8 cellular contexts compared by ENCODE assay signal in the genomic region with DNA sequence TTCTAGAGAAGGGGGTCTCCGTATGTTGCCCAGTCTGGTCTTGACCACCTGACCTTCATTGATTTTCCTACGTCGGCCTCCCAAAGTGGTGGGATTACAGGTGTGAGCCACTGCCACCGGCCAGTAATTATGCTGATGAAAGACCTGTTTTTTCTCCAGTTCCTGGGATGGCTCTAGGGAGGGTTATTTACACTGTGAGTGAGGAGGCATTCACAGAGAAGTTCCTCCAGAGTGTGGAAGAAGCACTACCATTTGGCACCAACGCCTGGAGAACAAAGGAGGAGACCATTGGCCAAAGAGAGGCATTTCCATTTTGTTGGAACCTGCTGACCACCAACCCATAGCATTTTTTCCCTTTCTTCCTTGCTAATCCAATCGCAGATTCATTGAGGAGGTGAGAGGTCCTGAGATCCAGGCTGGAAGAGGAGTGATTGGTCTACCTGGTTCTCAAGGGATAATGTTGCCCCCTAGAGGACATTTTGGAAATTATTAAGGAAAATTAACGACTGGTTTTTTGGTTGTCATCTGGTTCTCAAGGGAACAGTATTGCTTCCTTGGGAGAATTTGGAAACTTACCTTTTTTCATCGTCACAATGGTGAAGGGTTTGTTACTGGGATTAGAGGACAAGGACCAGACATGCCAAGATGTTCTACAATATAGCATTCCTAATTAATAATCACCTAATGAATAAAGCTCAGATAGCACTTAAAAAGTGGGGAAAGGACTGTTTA. TPM values are rescaled to one million over a fixed set of nuclear protein-coding genes. Genes with fewer than 3 reads are reported as not detected.
A peak's percentile ranks its signal among the peaks of the same experiment; 100 is the strongest.
DNase-seq lines count a peak whose midpoint lies in the region; ATAC-seq and TF ChIP-seq lines count a peak whose summit lies in the region.

No MANE protein-coding gene starts in this region.

- H3K27ac ChIP-seq in CD4-positive, alpha-beta memory T cell (ENCODE audit: low read depth, low read length), result no peak overlapping the region

- POLR2A ChIA-PET in CD4-positive, alpha-beta memory T cell (lab: Charles Lee; ENCODE audit: partially characterized antibody), result interaction anchor here (0.7 to 2.9 kb wide), 8 partner anchors 12 to 268 kb away, joined by 3 to 18 read pairs (median 4); partner anchors contain the start of gene ZC3H4

- H3K4me3 ChIP-seq in CD4-positive, alpha-beta memory T cell (ENCODE audit: low read length in 2 of 2), result no peak overlapping the region
- H3K4me3 ChIP-seq in HAP-1 (no peak overlapping the region), retinal pigment epithelial cell (ENCODE audit: low read length) (no peak overlapping the region)

- no peaks in the 10 kb centered on the region for H3K27me3 ChIP-seq in CD4-positive, alpha-beta memory T cell (ENCODE audit: insufficient read depth, low read length)
- no peaks in the 10 kb centered on the region for H3K27me3 ChIP-seq in HAP-1 (ENCODE audit: low read depth)

- H3K4me3 Mint-ChIP-seq in CD4-positive, alpha-beta memory T cell, result no peak overlapping the region
- H3K4me3 Mint-ChIP-seq in activated T-cell treated with anti-CD3 and anti-CD28 coated beads, Interleukin-2, amount 50 U/mL, for 72 hours, result no peak overlapping the region

- H3K4me1 Mint-ChIP-seq in CD4-positive, alpha-beta memory T cell, result peaks cover 3 to 6% (median 6%) of the 10 kb centered on the region in 4 donors
- peaks cover 5% of the 10 kb centered on the region for H3K4me1 Mint-ChIP-seq in activated T-cell treated with anti-CD3 and anti-CD28 coated beads, Interleukin-2, amount 50 U/mL, for 72 hours (ENCODE audit: low read depth)

- peak; percentile 64 for TF ChIP-seq CTCF in retinal pigment epithelial cell (conservative IDR thresholded peaks at IDR 0.05; ENCODE audit: low read depth, low read length)

- H3K36me3 Mint-ChIP-seq in CD4-positive, alpha-beta memory T cell, result no peaks in the 10 kb centered on the region
- no peaks in the 10 kb centered on the region for H3K36me3 Mint-ChIP-seq in activated T-cell treated with anti-CD3 and anti-CD28 coated beads, Interleukin-2, amount 50 U/mL, for 72 hours (ENCODE audit: insufficient read depth in 2 of 2)

- peak overlapping the region in 4 of 7 donors; percentile 30 to 77 (median 42) for H3K27ac Mint-ChIP-seq in CD4-positive, alpha-beta memory T cell
- H3K27ac Mint-ChIP-seq in activated T-cell treated with anti-CD3 and anti-CD28 coated beads, Interleukin-2, amount 50 U/mL, for 72 hours, result no peak overlapping the region

- DNase-seq in CD4-positive, alpha-beta memory T cell, result peak in 4 of 5 donors; percentile 54 to 63 (median 60)
- DNase-seq in HAP-1 (ENCODE audit: low spot score in 2 of 2) (peak; percentile 62 to 91), NCI-H2227 treated with DMSO at 0.1 percent for 48 hours (lab: John Stamatoyannopoulos, UW) (peak; percentile 53), left cardiac atrium (no peak), retinal pigment epithelial cell (ENCODE audit: low read depth) (no peak)
- DNase-seq in activated T-cell treated with anti-CD3 and anti-CD28 coated beads, Interleukin-2, amount 50 U/mL, for 72 hours, result no peak

- peak; percentile 32 to 53 for ATAC-seq in activated T-cell treated with anti-CD3 and anti-CD28 coated beads, Interleukin-2, amount 50 U/mL, for 72 hours (replicated peaks in 1 of 2)
- ATAC-seq in left cardiac atrium (peak; percentile 73 to 83), GM21515 (IDR thresholded peaks at IDR 0.05; ENCODE audit: unreplicated experiment) (no peak), HG02759 (IDR thresholded peaks at IDR 0.05; ENCODE audit: unreplicated experiment) (no peak)

- no peaks in the 10 kb centered on the region for H3K36me3 ChIP-seq in CD4-positive, alpha-beta memory T cell (ENCODE audit: insufficient read depth, low read length)
- no peaks in the 10 kb centered on the region for H3K36me3 ChIP-seq in HAP-1 (replicated peaks)

- H3K27me3 Mint-ChIP-seq in CD4-positive, alpha-beta memory T cell, result no peaks in the 10 kb centered on the region
- H3K27me3 Mint-ChIP-seq in activated T-cell treated with anti-CD3 and anti-CD28 coated beads, Interleukin-2, amount 50 U/mL, for 72 hours (ENCODE audit: low read depth), result no peaks in the 10 kb centered on the region

- intact Hi-C loops in CD4-positive, alpha-beta memory T cell (cut with micrococcal nuclease), result loop anchor here (1.0 kb wide), 2 partner anchors 46 to 90 kb away; no protein-coding TSS in a partner anchor
- intact Hi-C loops in left cardiac atrium (cut with DNase I), result loop anchor here (1.0 to 10.0 kb wide), 4 partner anchors 44 to 113 kb away; no protein-coding TSS in a partner anchor

- H3K4me1 ChIP-seq in CD4-positive, alpha-beta memory T cell (ENCODE audit: insufficient read depth, low read length), result no peaks in the 10 kb centered on the region
- H3K4me1 ChIP-seq in HAP-1, result peaks cover 2% of the 10 kb centered on the region; the same call in 1 of the 2 replicates

- no peaks in the 10 kb centered on the region for H3K9me3 ChIP-seq in CD4-positive, alpha-beta memory T cell (ENCODE audit: control insufficient read depth in 1 of 2, low read length in 2 of 2)
- peaks cover 3% of the 10 kb centered on the region for H3K9me3 ChIP-seq in HAP-1

- in situ Hi-C loops in HAP-1 (cut with MboI; ENCODE audit: low sequenced_read_pairs), result loop anchor here (10.0 kb wide), 1 partner anchor 50 kb away; no protein-coding TSS in a partner anchor

- CTCF ChIA-PET in CD4-positive, alpha-beta memory T cell (lab: Charles Lee; ENCODE audit: partially characterized antibody), result interaction anchor here (0.6 to 17.5 kb wide), 27 partner anchors 9 to 371 kb away, joined by 3 to 199 read pairs (median 4); partner anchors contain the start of gene ZC3H4

- H3K9me3 Mint-ChIP-seq in CD4-positive, alpha-beta memory T cell, result no peaks in the 10 kb centered on the region
- H3K9me3 Mint-ChIP-seq in activated T-cell treated with anti-CD3 and anti-CD28 coated beads, Interleukin-2, amount 50 U/mL, for 72 hours, result no peaks in the 10 kb centered on the region

RNA-seq across cellular contexts. Expression of gene SAE1, which starts 5.5 kb away (rescaled TPM):
- total RNA-seq in CD4-positive, alpha-beta memory T cell, result 10 to 100 TPM; 35.3 to 36.0 TPM
- 100 to 1,000 TPM; 107 to 182 TPM for polyA plus RNA-seq in CD4-positive, alpha-beta memory T cell
- total RNA-seq in activated T-cell treated with anti-CD3 and anti-CD28 coated beads, Interleukin-2, amount 50 U/mL, for 72 hours, result 100 to 1,000 TPM; 232 to 254 TPM
- 10 to 100 TPM; 50.1 to 54.7 TPM for total RNA-seq in left cardiac atrium

RNA-seq across cellular contexts. Expression of gene ZC3H4, which starts 11.5 kb away (rescaled TPM):
- 10 to 100 TPM; 74.8 to 75.7 TPM for total RNA-seq in CD4-positive, alpha-beta memory T cell
- 1 to 10 TPM in 1 of 2 donors, under 1 TPM in 1; 0.33 to 3.4 TPM for polyA plus RNA-seq in CD4-positive, alpha-beta memory T cell
- total RNA-seq in activated T-cell treated with anti-CD3 and anti-CD28 coated beads, Interleukin-2, amount 50 U/mL, for 72 hours, result 10 to 100 TPM; 76.0 to 84.0 TPM
- 10 to 100 TPM; 24.2 to 26.3 TPM for total RNA-seq in left cardiac atrium

Comparison
In these comparisons a context has a peak if more than half of its experiments do, and no peak if none do; other contexts are left out.
1. DNase-seq: peak in CD4-positive, alpha-beta memory T cell (4 of 5), HAP-1 (2 of 2) and NCI-H2227 treated with DMSO at 0.1 percent for 48 hours (single experiment); none in activated T-cell treated with anti-CD3 and anti-CD28 coated beads, Interleukin-2, amount 50 U/mL, for 72 hours (0 of 2), left cardiac atrium (single experiment) and retinal pigment epithelial cell (single experiment).
2. ATAC-seq: peak in activated T-cell treated with anti-CD3 and anti-CD28 coated beads, Interleukin-2, amount 50 U/mL, for 72 hours (2 of 2) and left cardiac atrium (2 of 2); none in GM21515 (single experiment) and HG02759 (single experiment).
3. RNA of gene SAE1, which starts 5.5 kb away (total RNA-seq): 232 to 254 TPM in activated T-cell treated with anti-CD3 and anti-CD28 coated beads, Interleukin-2, amount 50 U/mL, for 72 hours; 50.1 to 54.7 TPM in left cardiac atrium and 35.3 to 36.0 TPM in CD4-positive, alpha-beta memory T cell; every median in the first group is over 4 times any median in the second.